8 cellular contexts compared by ENCODE assay signal in genomic region chr5:33180900-33181299, GRCh38.
DNase-seq lines count a peak whose midpoint lies in the region; ATAC-seq and TF ChIP-seq lines count a peak whose summit lies in the region.

No MANE protein-coding gene starts in this region.

- peaks cover 0 to 6% (median 0%) of the 10 kb centered on the region in 12 donors for H3K4me1 ChIP-seq in heart left ventricle

- H3K4me3 ChIP-seq in heart left ventricle, result no peak overlapping the region

- intact Hi-C loops in heart left ventricle (cut with DNase I) (loop anchor here in 7 of 10 donors (2.0 to 10.0 kb wide), 5 partner anchors 466 to 696 kb away; partner anchors contain the start of gene NPR3 (in 4 of the 7)), Right ventricle myocardium inferior (cut with DNase I) (loop anchor here (2.0 kb wide), 1 partner anchor 472 kb away; no protein-coding TSS in a partner anchor), head of caudate nucleus (cut with DNase I) (no loop called here)

- peak in 10 of 12 donors; percentile 14 to 64 (median 39) for TF ChIP-seq CTCF in heart left ventricle (IDR thresholded peaks at IDR 0.05)

- WGBS in heart left ventricle, 4 donors, result 68 to 75% (median 69%) methylated on average over 4 of the region's 4 CpGs

- no peaks in the 10 kb centered on the region for H3K27me3 ChIP-seq in heart left ventricle

- DNase-seq in heart left ventricle, result no peak
- DNase-seq in Right ventricle myocardium inferior (ENCODE audit: missing footprints), result no peak
- DNase-seq in RPMI7951 (ENCODE audit: low read depth), result peak; percentile 46
- peak; percentile 51 for DNase-seq in fibroblast of the conjunctiva (ENCODE audit: low read depth)
- DNase-seq in NCI-H510A (lab: John Stamatoyannopoulos, UW), result no peak
- DNase-seq in head of caudate nucleus, result no peak
- DNase-seq in germinal center (ENCODE audit: low spot score), result no peak

- no peak for TF ChIP-seq POLR2A in heart left ventricle (IDR thresholded peaks at IDR 0.05)

- no peaks in the 10 kb centered on the region for H3K9me3 ChIP-seq in heart left ventricle

- no peaks in the 10 kb centered on the region for H3K36me3 ChIP-seq in heart left ventricle

- ATAC-seq in heart left ventricle, result peak in 2 of 4 donors; percentile 50 to 60
- ATAC-seq in Right ventricle myocardium inferior, result no peak
- no peak for ATAC-seq in GM19035 (IDR thresholded peaks at IDR 0.05; ENCODE audit: unreplicated experiment)

- no peak overlapping the region for H3K27ac ChIP-seq in heart left ventricle

Comparison
In these comparisons a context has a peak if more than half of its experiments do, and no peak if none do; other contexts are left out.
1. DNase-seq: peak in RPMI7951 (single experiment) and fibroblast of the conjunctiva (single experiment); none in heart left ventricle (0 of 5), Right ventricle myocardium inferior (single experiment), NCI-H510A (single experiment), head of caudate nucleus (0 of 42) and germinal center (single experiment).